ENCODE assay signal across 20 cellular contexts in the genomic region with DNA sequence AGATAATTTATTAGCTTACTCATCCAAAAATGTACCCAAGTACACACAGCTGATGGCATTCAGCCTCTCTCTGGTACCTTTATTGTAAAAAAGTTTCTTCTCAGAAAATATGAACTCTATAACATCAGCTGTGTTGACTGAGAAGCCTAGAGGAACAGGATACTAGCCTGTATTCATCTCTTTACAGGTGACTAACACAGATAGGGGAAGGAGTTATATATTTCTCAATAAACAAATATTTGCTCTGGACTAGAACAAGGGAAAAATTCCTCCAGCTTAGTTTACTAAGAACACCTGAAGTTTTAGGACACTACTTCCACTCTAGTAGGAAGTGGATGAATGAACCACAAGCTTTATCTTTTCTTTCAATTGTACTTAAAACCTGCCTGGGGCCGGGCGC.
"Had no signal": no experiment of that assay in that cellular context is flagged by ENCODE, and none has a peak within 500 bp of the region (broad histone marks: within the 10 kb centered on the region; RNA-seq: fewer than 3 reads in every experiment).

No MANE protein-coding gene starts in this region.

- H3K27ac ChIP-seq: coronary artery, hepatocyte, neutrophil, spleen, stomach, thoracic aorta, transverse colon had no signal

- DNase-seq: effector CD4-positive, alpha-beta T cell; endodermal cell; foreskin melanocyte; head of caudate nucleus; kidney; left cardiac atrium; naive thymus-derived CD8-positive, alpha-beta T cell; posterior cingulate gyrus; spleen; stimulated activated CD4-positive, alpha-beta T cell treated with anti-CD3 and anti-CD28 coated beads, Interleukin-2, amount 100 ng/mL, for 24 hours; stimulated activated CD4-positive, alpha-beta T cell treated with anti-CD3 and anti-CD28 coated beads, Interleukin-4, amount 100 ng/mL, for 4 hours; stimulated activated naive CD4-positive, alpha-beta T cell; stomach; substantia nigra; transverse colon had no signal

- ATAC-seq: left cardiac atrium; naive thymus-derived CD8-positive, alpha-beta T cell; sciatic nerve had no signal

- H3K4me3 ChIP-seq: coronary artery, hepatocyte, spleen, stomach, thoracic aorta, transverse colon had no signal
